1 cellular context compared by ENCODE assay signal in the genomic region with DNA sequence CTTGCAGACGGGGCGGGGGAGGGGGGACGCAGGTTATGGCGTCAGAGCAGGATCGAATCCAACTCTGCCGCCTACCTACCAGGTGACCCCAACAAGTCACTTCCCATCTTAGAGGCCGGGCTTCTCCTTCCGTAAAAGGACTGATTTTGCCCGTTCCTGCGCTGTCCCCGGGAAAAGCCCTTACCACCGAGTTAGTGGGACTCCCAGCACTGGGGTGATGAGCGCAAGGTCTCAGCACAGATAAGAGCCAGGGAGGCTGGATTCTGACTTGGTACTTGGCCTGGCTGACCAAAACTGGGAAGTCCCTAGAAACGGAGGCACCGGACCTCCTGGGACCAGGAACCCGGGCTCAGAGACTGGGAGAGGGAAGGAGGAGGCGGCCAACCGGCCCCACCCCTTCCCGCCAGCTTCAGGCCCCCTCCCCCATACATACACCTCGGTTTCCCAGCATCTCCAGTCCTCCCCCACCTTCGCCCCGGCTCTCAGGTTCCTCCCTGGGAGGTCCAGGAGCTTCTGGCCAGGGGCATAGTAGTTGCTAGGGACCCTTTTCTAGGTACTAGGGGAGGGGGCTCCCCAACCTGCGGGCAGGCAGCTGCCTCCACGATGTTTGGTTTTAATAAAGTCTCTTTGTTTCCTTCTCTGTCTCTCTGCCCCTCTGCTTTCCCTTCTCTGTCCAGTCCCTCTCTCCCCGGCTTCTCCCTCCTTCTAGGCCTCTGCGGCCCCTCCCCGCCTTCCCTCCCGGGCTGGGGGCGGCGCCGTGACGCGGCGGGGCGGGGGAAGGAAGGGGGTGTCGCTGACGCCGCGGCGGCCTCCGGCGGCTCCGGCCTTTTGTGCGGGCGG.
A peak's percentile ranks its signal among the peaks of the same experiment; 100 is the strongest.
TF ChIP-seq lines count a peak whose summit lies in the region.

A gene (plus strand): TSS at position 826 of the 840 bp plus-strand sequence. CDS start 156 bp downstream, outside the sequence.

TF ChIP-seq in K562, 482 proteins besides CTCF, POLR2A, EP300 and RAD21 (continued from another document and continues in another):
- TF ChIP-seq ZNF121 (CRISPR knock-in tag; conservative IDR thresholded peaks at IDR 0.05) (no peak), MECOM (CRISPR knock-in tag; IDR thresholded peaks at IDR 0.05) (no peak), ZBTB7A (IDR thresholded peaks at IDR 0.05; ENCODE audit: borderline replicate concordance, control insufficient read depth, low read depth, low read length) (peak; percentile 79; the same call in 1 of the 2 replicates), PHF20 (IDR thresholded peaks at IDR 0.05; ENCODE audit: partially characterized antibody) (peak; percentile 44), HDAC1 (IDR thresholded peaks at IDR 0.05) (no peak), SMARCE1 (IDR thresholded peaks at IDR 0.05) (peak; percentile 32; the same call in 1 of the 2 replicates), ZEB2 (IDR thresholded peaks at IDR 0.05) (peak; percentile 7; the same call in 1 of the 2 replicates), MCM2 (IDR thresholded peaks at IDR 0.05; ENCODE audit: low read depth) (no peak), PHB2 (IDR thresholded peaks at IDR 0.05; ENCODE audit: low read depth) (no peak), NRF1 (conservative IDR thresholded peaks at IDR 0.05 in 1 of 2, IDR thresholded peaks at IDR 0.05 in 1 of 2) (peak in 1 of 2 experiments; percentile 28; a peak in 1 of 4 replicates), OTX1 (CRISPR knock-in tag; IDR thresholded peaks at IDR 0.05) (peak; percentile 51; the same call in 1 of the 2 replicates), ZNF282 (CRISPR knock-in tag; IDR thresholded peaks at IDR 0.05) (no peak), SOX6 (IDR thresholded peaks at IDR 0.05) (peak; percentile 41; the same call in 1 of the 2 replicates), ZNF140 (CRISPR knock-in tag; IDR thresholded peaks at IDR 0.05) (no peak), NFRKB (IDR thresholded peaks at IDR 0.05; ENCODE audit: low read depth) (peak; percentile 36; the same call in 1 of the 2 replicates), NFIX (CRISPR knock-in tag; IDR thresholded peaks at IDR 0.05; ENCODE audit: low read depth) (no peak), NR2C2 (CRISPR knock-in tag; IDR thresholded peaks at IDR 0.05) (no peak), NR2C2 (tag; IDR thresholded peaks at IDR 0.05) (peak; percentile 22; the same call in 1 of the 2 replicates), KHSRP (IDR thresholded peaks at IDR 0.05) (no peak), CSDE1 (IDR thresholded peaks at IDR 0.05) (peak in 1 of 2 experiments; percentile 34; a peak in 1 of 4 replicates), RBFOX2 (IDR thresholded peaks at IDR 0.05; ENCODE audit: low read depth, low read length) (peak; percentile 52; the same call in 1 of the 2 replicates), TAF1 (IDR thresholded peaks at IDR 0.05; ENCODE audit: control insufficient read depth, extremely low read depth, insufficient read depth, low read length, severe bottlenecking) (peak; percentile 82), POLR2AphosphoS5 (IDR thresholded peaks at IDR 0.05; ENCODE audit: control insufficient read depth, insufficient read depth, low read depth, low read length) (peak; percentile 70), RFX5 (IDR thresholded peaks at IDR 0.05; ENCODE audit: low read depth, low read length) (no peak), LARP7 (IDR thresholded peaks at IDR 0.05) (no peak), CBX1 (IDR thresholded peaks at IDR 0.05; ENCODE audit: low read depth) (peak; percentile 29; the same call in 1 of the 2 replicates), ZNF778 (CRISPR knock-in tag; IDR thresholded peaks at IDR 0.05) (no peak), CREB1 (IDR thresholded peaks at IDR 0.05) (peak; percentile 72), CREB1 (CRISPR knock-in tag; IDR thresholded peaks at IDR 0.05) (peak; percentile 68), FOXJ2 (tag; IDR thresholded peaks at IDR 0.05) (no peak), DPF2 (IDR thresholded peaks at IDR 0.05) (peak; percentile 43)
- TF ChIP-seq, protein P1, sequence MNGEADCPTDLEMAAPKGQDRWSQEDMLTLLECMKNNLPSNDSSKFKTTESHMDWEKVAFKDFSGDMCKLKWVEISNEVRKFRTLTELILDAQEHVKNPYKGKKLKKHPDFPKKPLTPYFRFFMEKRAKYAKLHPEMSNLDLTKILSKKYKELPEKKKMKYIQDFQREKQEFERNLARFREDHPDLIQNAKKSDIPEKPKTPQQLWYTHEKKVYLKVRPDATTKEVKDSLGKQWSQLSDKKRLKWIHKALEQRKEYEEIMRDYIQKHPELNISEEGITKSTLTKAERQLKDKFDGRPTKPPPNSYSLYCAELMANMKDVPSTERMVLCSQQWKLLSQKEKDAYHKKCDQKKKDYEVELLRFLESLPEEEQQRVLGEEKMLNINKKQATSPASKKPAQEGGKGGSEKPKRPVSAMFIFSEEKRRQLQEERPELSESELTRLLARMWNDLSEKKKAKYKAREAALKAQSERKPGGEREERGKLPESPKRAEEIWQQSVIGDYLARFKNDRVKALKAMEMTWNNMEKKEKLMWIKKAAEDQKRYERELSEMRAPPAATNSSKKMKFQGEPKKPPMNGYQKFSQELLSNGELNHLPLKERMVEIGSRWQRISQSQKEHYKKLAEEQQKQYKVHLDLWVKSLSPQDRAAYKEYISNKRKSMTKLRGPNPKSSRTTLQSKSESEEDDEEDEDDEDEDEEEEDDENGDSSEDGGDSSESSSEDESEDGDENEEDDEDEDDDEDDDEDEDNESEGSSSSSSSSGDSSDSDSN (IDR thresholded peaks at IDR 0.05; ENCODE audit: borderline replicate concordance in 1 of 2, low read depth in 2 of 2, low read length in 2 of 2): 0 out of 4 replicates have a peak, but pooled peaks of 1 of the 2 experiments have one; percentile 68
- TF ChIP-seq, protein P2, sequence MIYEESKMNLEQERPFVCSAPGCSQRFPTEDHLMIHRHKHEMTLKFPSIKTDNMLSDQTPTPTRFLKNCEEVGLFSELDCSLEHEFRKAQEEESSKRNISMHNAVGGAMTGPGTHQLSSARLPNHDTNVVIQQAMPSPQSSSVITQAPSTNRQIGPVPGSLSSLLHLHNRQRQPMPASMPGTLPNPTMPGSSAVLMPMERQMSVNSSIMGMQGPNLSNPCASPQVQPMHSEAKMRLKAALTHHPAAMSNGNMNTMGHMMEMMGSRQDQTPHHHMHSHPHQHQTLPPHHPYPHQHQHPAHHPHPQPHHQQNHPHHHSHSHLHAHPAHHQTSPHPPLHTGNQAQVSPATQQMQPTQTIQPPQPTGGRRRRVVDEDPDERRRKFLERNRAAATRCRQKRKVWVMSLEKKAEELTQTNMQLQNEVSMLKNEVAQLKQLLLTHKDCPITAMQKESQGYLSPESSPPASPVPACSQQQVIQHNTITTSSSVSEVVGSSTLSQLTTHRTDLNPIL (CRISPR knock-in tag; IDR thresholded peaks at IDR 0.05): no peak
- TF ChIP-seq, protein P3, sequence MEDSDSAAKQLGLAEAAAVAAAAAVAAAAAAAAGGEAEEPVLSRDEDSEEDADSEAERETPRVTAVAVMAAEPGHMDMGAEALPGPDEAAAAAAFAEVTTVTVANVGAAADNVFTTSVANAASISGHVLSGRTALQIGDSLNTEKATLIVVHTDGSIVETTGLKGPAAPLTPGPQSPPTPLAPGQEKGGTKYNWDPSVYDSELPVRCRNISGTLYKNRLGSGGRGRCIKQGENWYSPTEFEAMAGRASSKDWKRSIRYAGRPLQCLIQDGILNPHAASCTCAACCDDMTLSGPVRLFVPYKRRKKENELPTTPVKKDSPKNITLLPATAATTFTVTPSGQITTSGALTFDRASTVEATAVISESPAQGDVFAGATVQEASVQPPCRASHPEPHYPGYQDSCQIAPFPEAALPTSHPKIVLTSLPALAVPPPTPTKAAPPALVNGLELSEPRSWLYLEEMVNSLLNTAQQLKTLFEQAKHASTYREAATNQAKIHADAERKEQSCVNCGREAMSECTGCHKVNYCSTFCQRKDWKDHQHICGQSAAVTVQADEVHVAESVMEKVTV (CRISPR knock-in tag; IDR thresholded peaks at IDR 0.05): no peak
- TF ChIP-seq, protein P4, sequence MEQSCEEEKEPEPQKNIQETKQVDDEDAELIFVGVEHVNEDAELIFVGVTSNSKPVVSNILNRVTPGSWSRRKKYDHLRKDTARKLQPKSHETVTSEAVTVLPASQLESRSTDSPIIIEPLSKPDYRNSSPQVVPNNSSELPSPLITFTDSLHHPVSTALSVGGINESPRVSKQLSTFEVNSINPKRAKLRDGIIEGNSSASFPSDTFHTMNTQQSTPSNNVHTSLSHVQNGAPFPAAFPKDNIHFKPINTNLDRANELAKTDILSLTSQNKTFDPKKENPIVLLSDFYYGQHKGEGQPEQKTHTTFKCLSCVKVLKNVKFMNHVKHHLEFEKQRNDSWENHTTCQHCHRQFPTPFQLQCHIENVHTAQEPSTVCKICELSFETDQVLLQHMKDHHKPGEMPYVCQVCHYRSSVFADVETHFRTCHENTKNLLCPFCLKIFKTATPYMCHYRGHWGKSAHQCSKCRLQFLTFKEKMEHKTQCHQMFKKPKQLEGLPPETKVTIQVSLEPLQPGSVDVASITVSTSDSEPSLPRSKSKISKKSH (CRISPR knock-in tag; IDR thresholded peaks at IDR 0.05): no peak
- TF ChIP-seq, protein P5, sequence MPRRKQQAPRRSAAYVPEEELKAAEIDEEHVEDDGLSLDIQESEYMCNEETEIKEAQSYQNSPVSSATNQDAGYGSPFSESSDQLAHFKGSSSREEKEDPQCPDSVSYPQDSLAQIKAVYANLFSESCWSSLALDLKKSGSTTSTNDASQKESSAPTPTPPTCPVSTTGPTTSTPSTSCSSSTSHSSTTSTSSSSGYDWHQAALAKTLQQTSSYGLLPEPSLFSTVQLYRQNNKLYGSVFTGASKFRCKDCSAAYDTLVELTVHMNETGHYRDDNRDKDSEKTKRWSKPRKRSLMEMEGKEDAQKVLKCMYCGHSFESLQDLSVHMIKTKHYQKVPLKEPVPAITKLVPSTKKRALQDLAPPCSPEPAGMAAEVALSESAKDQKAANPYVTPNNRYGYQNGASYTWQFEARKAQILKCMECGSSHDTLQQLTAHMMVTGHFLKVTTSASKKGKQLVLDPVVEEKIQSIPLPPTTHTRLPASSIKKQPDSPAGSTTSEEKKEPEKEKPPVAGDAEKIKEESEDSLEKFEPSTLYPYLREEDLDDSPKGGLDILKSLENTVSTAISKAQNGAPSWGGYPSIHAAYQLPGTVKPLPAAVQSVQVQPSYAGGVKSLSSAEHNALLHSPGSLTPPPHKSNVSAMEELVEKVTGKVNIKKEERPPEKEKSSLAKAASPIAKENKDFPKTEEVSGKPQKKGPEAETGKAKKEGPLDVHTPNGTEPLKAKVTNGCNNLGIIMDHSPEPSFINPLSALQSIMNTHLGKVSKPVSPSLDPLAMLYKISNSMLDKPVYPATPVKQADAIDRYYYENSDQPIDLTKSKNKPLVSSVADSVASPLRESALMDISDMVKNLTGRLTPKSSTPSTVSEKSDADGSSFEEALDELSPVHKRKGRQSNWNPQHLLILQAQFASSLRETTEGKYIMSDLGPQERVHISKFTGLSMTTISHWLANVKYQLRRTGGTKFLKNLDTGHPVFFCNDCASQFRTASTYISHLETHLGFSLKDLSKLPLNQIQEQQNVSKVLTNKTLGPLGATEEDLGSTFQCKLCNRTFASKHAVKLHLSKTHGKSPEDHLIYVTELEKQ (CRISPR knock-in tag; IDR thresholded peaks at IDR 0.05): no peak
- TF ChIP-seq, protein P6, sequence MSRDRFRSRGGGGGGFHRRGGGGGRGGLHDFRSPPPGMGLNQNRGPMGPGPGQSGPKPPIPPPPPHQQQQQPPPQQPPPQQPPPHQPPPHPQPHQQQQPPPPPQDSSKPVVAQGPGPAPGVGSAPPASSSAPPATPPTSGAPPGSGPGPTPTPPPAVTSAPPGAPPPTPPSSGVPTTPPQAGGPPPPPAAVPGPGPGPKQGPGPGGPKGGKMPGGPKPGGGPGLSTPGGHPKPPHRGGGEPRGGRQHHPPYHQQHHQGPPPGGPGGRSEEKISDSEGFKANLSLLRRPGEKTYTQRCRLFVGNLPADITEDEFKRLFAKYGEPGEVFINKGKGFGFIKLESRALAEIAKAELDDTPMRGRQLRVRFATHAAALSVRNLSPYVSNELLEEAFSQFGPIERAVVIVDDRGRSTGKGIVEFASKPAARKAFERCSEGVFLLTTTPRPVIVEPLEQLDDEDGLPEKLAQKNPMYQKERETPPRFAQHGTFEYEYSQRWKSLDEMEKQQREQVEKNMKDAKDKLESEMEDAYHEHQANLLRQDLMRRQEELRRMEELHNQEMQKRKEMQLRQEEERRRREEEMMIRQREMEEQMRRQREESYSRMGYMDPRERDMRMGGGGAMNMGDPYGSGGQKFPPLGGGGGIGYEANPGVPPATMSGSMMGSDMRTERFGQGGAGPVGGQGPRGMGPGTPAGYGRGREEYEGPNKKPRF (IDR thresholded peaks at IDR 0.05; ENCODE audit: low read depth, low read length): no peak
